ENCODE assay signal across 13 cellular contexts in genomic region chr7:48182736-48183369, GRCh38. TPM values are rescaled to one million over a fixed set of nuclear protein-coding genes. Genes with fewer than 3 reads are reported as not detected.
DNase-seq lines count a peak whose midpoint lies in the region; ATAC-seq and TF ChIP-seq lines count a peak whose summit lies in the region.
"Had no signal": no experiment of that assay in that cellular context is flagged by ENCODE, and none has a peak within 500 bp of the region (broad histone marks: within the 10 kb centered on the region; RNA-seq: fewer than 3 reads in every experiment).

No MANE protein-coding gene starts in this region.

- CTCF ChIA-PET in A673 (lab: Charles Lee), result no interaction called here

- H3K9me3 ChIP-seq in A673 (ENCODE audit: low read depth, low read length, poor library complexity, severe bottlenecking), result peaks cover 3% of the 10 kb centered on the region
- H3K9me3 ChIP-seq: BLaER1 had no signal

- no peak overlapping the region for H3K4me3 ChIP-seq in A673 (ENCODE audit: low read depth, low read length, poor library complexity, severe bottlenecking)
- no peak overlapping the region for H3K4me3 ChIP-seq in fibroblast of villous mesenchyme (ENCODE audit: low read depth, low read length)
- H3K4me3 ChIP-seq: BLaER1, tibial nerve had no signal

- intact Hi-C loops in A673 (cut with micrococcal nuclease; ENCODE audit: unreplicated experiment), result no loop called here

- POLR2A ChIA-PET in A673 (lab: Charles Lee; ENCODE audit: low non-redundant PET), result no interaction called here

- ATAC-seq in GM19324 (IDR thresholded peaks at IDR 0.05; ENCODE audit: low FRiP score, unreplicated experiment) (no peak), HG03135 (IDR thresholded peaks at IDR 0.05; ENCODE audit: unreplicated experiment) (no peak)

- peak; percentile 30 for DNase-seq in A673 (ENCODE audit: low spot score)
- peak; percentile 88 for DNase-seq in HCEC 1CT
- DNase-seq in fibroblast of villous mesenchyme (ENCODE audit: low read depth), result peak; percentile 54
- DNase-seq in NCI-H510A (lab: John Stamatoyannopoulos, UW), result no peak
- no peak for DNase-seq in activated effector memory CD4-positive, alpha-beta T cell treated with Interleukin-2 at 50 U/mL for 16 hours
- DNase-seq: activated gamma-delta T cell treated with Interleukin-2 at 50 U/mL for 16 hours, H7, NCI-H774 had no signal

- no peaks in the 10 kb centered on the region for H3K36me3 ChIP-seq in A673 (ENCODE audit: insufficient read depth, low read length, poor library complexity, severe bottlenecking)
- H3K36me3 ChIP-seq: BLaER1, tibial nerve had no signal

- no peaks in the 10 kb centered on the region for H3K27me3 ChIP-seq in A673 (replicated peaks; ENCODE audit: insufficient read depth, low read depth, low read length, poor library complexity)
- H3K27me3 ChIP-seq: BLaER1, tibial nerve had no signal

- peak overlapping the region; percentile 11 for H3K27ac ChIP-seq in A673 (ENCODE audit: low read depth, low read length, poor library complexity, severe bottlenecking)
- peak overlapping the region; percentile 65 for H3K27ac ChIP-seq in angular gyrus (ENCODE audit: low read depth, low read length)
- H3K27ac ChIP-seq: BLaER1, tibial nerve had no signal

- BruUV-seq in A673 (replicated peaks; lab: Mats Ljungman, UMichigan), result no TSS peak

- H3K4me1 ChIP-seq in A673 (ENCODE audit: insufficient read depth, low read length, poor library complexity, severe bottlenecking), result peaks cover 3% of the 10 kb centered on the region
- H3K4me1 ChIP-seq: BLaER1, tibial nerve had no signal

- no peak for TF ChIP-seq CTCF in A673 (conservative IDR thresholded peaks at IDR 0.05; ENCODE audit: low read depth, low read length)
- TF ChIP-seq CTCF in fibroblast of villous mesenchyme (IDR thresholded peaks at IDR 0.05; ENCODE audit: insufficient read depth, low read depth, low read length), result no peak

RNA-seq across cellular contexts. Expression of gene ABCA13, which starts 11.6 kb away (rescaled TPM):
- total RNA-seq in A673 (2021) (10.2 and 15.6 TPM in 2 replicates), fibroblast of villous mesenchyme (under 0.01 TPM in 1 of 2 replicates, not detected in the other)
- total RNA-seq: H7 had no signal

Comparison
In these comparisons a context has a peak if more than half of its experiments do, and no peak if none do; other contexts are left out.
1. DNase-seq: peak in A673 (single experiment), HCEC 1CT (single experiment) and fibroblast of villous mesenchyme (single experiment); none in NCI-H510A (single experiment) and activated effector memory CD4-positive, alpha-beta T cell treated with Interleukin-2 at 50 U/mL for 16 hours (single experiment).
2. RNA of gene ABCA13, which starts 11.6 kb away (total RNA-seq): 10.2 to 15.6 TPM in A673; under 0.01 TPM in fibroblast of villous mesenchyme; every median in the first group is over 10 times any median in the second.